ENCODE assay signal across 12 cellular contexts in genomic region chr2:126645211-126645618, GRCh38. TPM values are rescaled to one million over a fixed set of nuclear protein-coding genes. Genes with fewer than 3 reads are reported as not detected.
DNase-seq lines count a peak whose midpoint lies in the region; ATAC-seq, FAIRE-seq and TF ChIP-seq lines count a peak whose summit lies in the region.
"Had no signal": no experiment of that assay in that cellular context is flagged by ENCODE, and none has a peak within 500 bp of the region (broad histone marks: within the 10 kb centered on the region; RNA-seq: fewer than 3 reads in every experiment).

No MANE protein-coding gene starts in this region.

- H3K36me3 Mint-ChIP-seq in endodermal cell (ENCODE audit: low read depth) = no peaks in the 10 kb centered on the region

- peak; percentile 17 for DNase-seq in endodermal cell
- no peak for DNase-seq in NCI-H774 (lab: John Stamatoyannopoulos, UW)
- no peak for DNase-seq in NCI-H187 (lab: John Stamatoyannopoulos, UW)
- DNase-seq in D721Med (ENCODE audit: insufficient read length, low spot score) = no peak
- DNase-seq in NCI-H524 (lab: John Stamatoyannopoulos, UW) = no peak
- DNase-seq: activated T-cell treated with anti-CD3 and anti-CD28 coated beads, Interleukin-2, amount 50 U/mL, for 48 hours; foreskin fibroblast; NCI-H526 treated with DMSO at 0.1 percent for 48 hours; uterus had no signal

- no peak overlapping the region for H3K9ac ChIP-seq in endodermal cell (ENCODE audit: extremely low read depth, low read length, poor library complexity, severe bottlenecking)

- H3K27me3 ChIP-seq in endodermal cell (ENCODE audit: control insufficient read depth, insufficient read depth, low read length, poor library complexity, severe bottlenecking) = no peaks in the 10 kb centered on the region
- H3K27me3 ChIP-seq: uterus had no signal

- H3K4me3 ChIP-seq in endodermal cell (ENCODE audit: low read length) = no peak overlapping the region
- H3K4me3 ChIP-seq: uterus had no signal

- peaks cover 3% of the 10 kb centered on the region for H3K4me1 ChIP-seq in endodermal cell (ENCODE audit: control insufficient read depth, insufficient read depth, low read length)
- H3K4me1 ChIP-seq: uterus had no signal

- TF ChIP-seq CTCF in endodermal cell (conservative IDR thresholded peaks at IDR 0.05) (no peak), D721Med (IDR thresholded peaks at IDR 0.05; ENCODE audit: insufficient read depth, missing control alignments) (no peak)

- peaks cover 4% of the 10 kb centered on the region for H3K27me3 Mint-ChIP-seq in endodermal cell (ENCODE audit: insufficient read depth)

- ATAC-seq in GM18868 (IDR thresholded peaks at IDR 0.05; ENCODE audit: unreplicated experiment) (peak; percentile 74), GM21723 (IDR thresholded peaks at IDR 0.05; ENCODE audit: unreplicated experiment) (peak; percentile 47), HG03196 (IDR thresholded peaks at IDR 0.05; ENCODE audit: unreplicated experiment) (peak; percentile 55)

- no peaks in the 10 kb centered on the region for H3K36me3 ChIP-seq in endodermal cell (ENCODE audit: control insufficient read depth, insufficient read depth, low read length)
- H3K36me3 ChIP-seq: uterus had no signal

- no peak overlapping the region for H3K4me3 Mint-ChIP-seq in endodermal cell

- H3K9me3 Mint-ChIP-seq in endodermal cell = no peaks in the 10 kb centered on the region

- WGBS in endodermal cell (ENCODE audit: insufficient coverage in 1 of 2, insufficient read length in 1 of 2), 2 experiments = 90 to 96% methylated on average over 1 of the region's 1 CpG

- no peaks in the 10 kb centered on the region for H3K9me3 ChIP-seq in endodermal cell (ENCODE audit: control insufficient read depth, low read length)
- H3K9me3 ChIP-seq: uterus had no signal

- H3K4me1 Mint-ChIP-seq in endodermal cell = peaks cover 17% of the 10 kb centered on the region

- no peak overlapping the region for H3K27ac ChIP-seq in endodermal cell (ENCODE audit: low read depth, low read length)
- H3K27ac ChIP-seq: uterus had no signal

- no peak for FAIRE-seq in D721Med (lab: Jason Lieb, UNC)

- no peak overlapping the region for H3K27ac Mint-ChIP-seq in endodermal cell

RNA-seq across cellular contexts. Expression of gene GYPC, which starts 10.7 kb away (rescaled TPM):
- 10 to 100 TPM; 15.3 to 23.2 TPM for total RNA-seq in endodermal cell
- 71.8 TPM for polyA plus RNA-seq in endodermal cell (2013, experiment 1 of 2)
- 75.2 TPM for polyA plus RNA-seq in endodermal cell (2013, experiment 2 of 2)
